In genomic region chr7:102287082-102287464, GRCh38 we compare ENCODE assay signal across 8 cellular contexts. TPM values are rescaled to one million over a fixed set of nuclear protein-coding genes. Genes with fewer than 3 reads are reported as not detected.
A peak's percentile ranks its signal among the peaks of the same experiment; 100 is the strongest.
DNase-seq lines count a peak whose midpoint lies in the region; ATAC-seq, FAIRE-seq and TF ChIP-seq lines count a peak whose summit lies in the region.

No MANE protein-coding gene starts in this region.

- peak overlapping the region; percentile 89 for H3K27ac ChIP-seq in DOHH2 (ENCODE audit: low read depth, low read length)
- peak overlapping the region; percentile 32 for H3K27ac ChIP-seq in muscle layer of colon (ENCODE audit: low read depth, low read length)

- peaks cover 17% of the 10 kb centered on the region for H4K20me1 ChIP-seq in DOHH2 (ENCODE audit: control insufficient read depth, insufficient read depth, low read depth, low read length)

- H3K4me1 ChIP-seq in DOHH2 (ENCODE audit: control insufficient read depth, low read length) (peaks cover 76% of the 10 kb centered on the region), muscle layer of colon (ENCODE audit: insufficient read depth, low read length) (peaks cover 17% of the 10 kb centered on the region)

- no peak for DNase-seq in bronchial epithelial cell (ENCODE audit: low read depth)
- no peak for DNase-seq in HuH-7.5 (ENCODE audit: low spot score)

- TF ChIP-seq CTCF in DOHH2 (IDR thresholded peaks at IDR 0.05; ENCODE audit: low read depth, low read length, poor library complexity, severe bottlenecking) (no peak), bronchial epithelial cell (IDR thresholded peaks at IDR 0.05; ENCODE audit: insufficient read depth, low read length, severe bottlenecking) (no peak)

- H3K4me2 ChIP-seq in DOHH2 (ENCODE audit: low read length): peak overlapping the region; percentile 86

- H3K9ac ChIP-seq in muscle layer of colon (ENCODE audit: low read length): peak overlapping the region; percentile 21

- ATAC-seq in HG03432 (IDR thresholded peaks at IDR 0.05; ENCODE audit: unreplicated experiment) (peak; percentile 18), HG03139 (IDR thresholded peaks at IDR 0.05; ENCODE audit: unreplicated experiment) (no peak), GM18858 (IDR thresholded peaks at IDR 0.05; ENCODE audit: unreplicated experiment) (no peak), GM18505 (IDR thresholded peaks at IDR 0.05; ENCODE audit: unreplicated experiment) (no peak)

- no peaks in the 10 kb centered on the region for H3K9me2 ChIP-seq in DOHH2 (replicated peaks; ENCODE audit: control insufficient read depth, low read length)

- H3K4me3 ChIP-seq in DOHH2 (ENCODE audit: low read length) (peak overlapping the region; percentile 82), bronchial epithelial cell (ENCODE audit: low read depth, low read length) (peak overlapping the region; percentile 51), muscle layer of colon (ENCODE audit: low read depth in 1 of 2, low read length in 2 of 2) (peak overlapping the region; percentile 76 to 81)

- FAIRE-seq in bronchial epithelial cell (lab: Jason Lieb, UNC): no peak

- H3K36me3 ChIP-seq in DOHH2 (ENCODE audit: control insufficient read depth, low read length) (peaks cover 29% of the 10 kb centered on the region), bronchial epithelial cell (ENCODE audit: control insufficient read depth, insufficient read depth, low read length) (no peaks in the 10 kb centered on the region), muscle layer of colon (ENCODE audit: insufficient read depth, low read length) (no peaks in the 10 kb centered on the region)

- H3K79me2 ChIP-seq in DOHH2 (ENCODE audit: control insufficient read depth, low read length): peaks cover 47% of the 10 kb centered on the region

- H3F3A ChIP-seq in DOHH2 (ENCODE audit: control insufficient read depth, insufficient read depth): peaks cover 34% of the 10 kb centered on the region

- H3K9me3 ChIP-seq in DOHH2 (ENCODE audit: control insufficient read depth, insufficient read depth, low read length) (no peaks in the 10 kb centered on the region), muscle layer of colon (ENCODE audit: low read length) (no peaks in the 10 kb centered on the region)

- TF ChIP-seq POLR2A in GM18505 (IDR thresholded peaks at IDR 0.05; ENCODE audit: borderline replicate concordance, extremely low read depth, insufficient read depth, insufficient read length): no peak

- H3K27me3 ChIP-seq in DOHH2 (ENCODE audit: control insufficient read depth, low read length) (peaks cover 6% of the 10 kb centered on the region; the same call in 1 of the 2 replicates), bronchial epithelial cell (ENCODE audit: control insufficient read depth, insufficient read depth, low read length) (peaks cover 1% of the 10 kb centered on the region), muscle layer of colon (ENCODE audit: control insufficient read depth in 1 of 2, insufficient read depth in 2 of 2, low read length in 2 of 2) (peaks cover 0 to 4% of the 10 kb centered on the region in 2 donors)

RNA-seq across cellular contexts. Expression of gene SH2B2, which starts 0.4 kb away (rescaled TPM):
- 1.5 and 1.8 TPM in 2 replicates for total RNA-seq in bronchial epithelial cell
